Comparison of ENCODE assay signal across 1 cellular context in genomic region chr19:1177322-1178114, GRCh38.
TF ChIP-seq lines count a peak whose summit lies in the region.

No MANE protein-coding gene starts in this region.

TF ChIP-seq in HepG2, 621 proteins besides CTCF, POLR2A, EP300 and RAD21:
- TF ChIP-seq SUZ12 (IDR thresholded peaks at IDR 0.05; ENCODE audit: low read depth, low read length), result no peak
- TF ChIP-seq ZNF768 (CRISPR knock-in tag; IDR thresholded peaks at IDR 0.05), result peak; percentile 97
- TF ChIP-seq U2AF2 (IDR thresholded peaks at IDR 0.05; ENCODE audit: low read depth, low read length), result no peak
- 0 out of 2 replicates have a peak, but pooled peaks have one; percentile 17 for TF ChIP-seq CEBPB (IDR thresholded peaks at IDR 0.05; ENCODE audit: borderline replicate concordance, low read depth, low read length)
- TF ChIP-seq FOSL2 (CRISPR knock-in tag; IDR thresholded peaks at IDR 0.05), result no peak
- no peak for TF ChIP-seq ZNF780A (CRISPR knock-in tag; IDR thresholded peaks at IDR 0.05)
- no peak for TF ChIP-seq MXD3 (CRISPR knock-in tag; IDR thresholded peaks at IDR 0.05)
- no peak for TF ChIP-seq ZNF761 (CRISPR knock-in tag; conservative IDR thresholded peaks at IDR 0.05)
